ENCODE assay signal across 6 cellular contexts in genomic region chr5:177402271-177403043, GRCh38. TPM values are rescaled to one million over a fixed set of nuclear protein-coding genes. Genes with fewer than 3 reads are reported as not detected.
DNase-seq lines count a peak whose midpoint lies in the region; ATAC-seq and TF ChIP-seq lines count a peak whose summit lies in the region.

No MANE protein-coding gene starts in this region.

- H3K9me3 ChIP-seq in right atrium auricular region = no peaks in the 10 kb centered on the region

- peak overlapping the region; percentile 83 for H3K4me3 Mint-ChIP-seq in T-helper 2 cell treated with Interferon-gamma antibody and Interleukin-4, amounts not matched to agents 5 μg/mL and 100 μg/mL, for 36 hours
- H3K4me3 Mint-ChIP-seq in effector memory CD8-positive, alpha-beta T cell = peak overlapping the region; percentile 85 to 87

- peak in 1 of 2 donors; percentile 37 for TF ChIP-seq CTCF in right atrium auricular region (IDR thresholded peaks at IDR 0.05)

- no peak overlapping the region for H3K27ac ChIP-seq in right atrium auricular region

- DNase-seq in Right ventricle myocardium superior = peak; percentile 60
- no peak for DNase-seq in right atrium auricular region (ENCODE audit: low spot score)
- DNase-seq in T-helper 2 cell treated with Interferon-gamma antibody and Interleukin-4, amounts not matched to agents 5 μg/mL and 100 μg/mL, for 36 hours (ENCODE audit: low spot score) = peak; percentile 68
- DNase-seq in effector memory CD8-positive, alpha-beta T cell = peak; percentile 29 to 42 (median 35)
- peak; percentile 82 for DNase-seq in retina

- ATAC-seq in Right ventricle myocardium superior (ENCODE audit: poor library complexity) (peak; percentile 29), GM21360 (IDR thresholded peaks at IDR 0.05; ENCODE audit: unreplicated experiment) (no peak)
- peak; percentile 13 for ATAC-seq in effector memory CD8-positive, alpha-beta T cell (replicated peaks)

- H3K27ac Mint-ChIP-seq in T-helper 2 cell treated with Interferon-gamma antibody and Interleukin-4, amounts not matched to agents 5 μg/mL and 100 μg/mL, for 36 hours = peak overlapping the region; percentile 4
- peak overlapping the region in 1 of 2 donors; percentile 78 for H3K27ac Mint-ChIP-seq in effector memory CD8-positive, alpha-beta T cell

- H3K36me3 ChIP-seq in right atrium auricular region = no peaks in the 10 kb centered on the region

- H3K27me3 Mint-ChIP-seq in T-helper 2 cell treated with Interferon-gamma antibody and Interleukin-4, amounts not matched to agents 5 μg/mL and 100 μg/mL, for 36 hours (ENCODE audit: low read depth) = peaks cover 23% of the 10 kb centered on the region
- H3K27me3 Mint-ChIP-seq in effector memory CD8-positive, alpha-beta T cell = no peaks in the 10 kb centered on the region

- no peaks in the 10 kb centered on the region for H3K9me3 Mint-ChIP-seq in T-helper 2 cell treated with Interferon-gamma antibody and Interleukin-4, amounts not matched to agents 5 μg/mL and 100 μg/mL, for 36 hours
- H3K9me3 Mint-ChIP-seq in effector memory CD8-positive, alpha-beta T cell = no peaks in the 10 kb centered on the region

- intact Hi-C loops in Right ventricle myocardium superior (cut with DNase I) = loop anchor here (2.0 kb wide), 1 partner anchor 52 kb away; no protein-coding TSS in a partner anchor

- peaks cover 16% of the 10 kb centered on the region for H3K4me1 Mint-ChIP-seq in T-helper 2 cell treated with Interferon-gamma antibody and Interleukin-4, amounts not matched to agents 5 μg/mL and 100 μg/mL, for 36 hours (ENCODE audit: low read depth)
- H3K4me1 Mint-ChIP-seq in effector memory CD8-positive, alpha-beta T cell (ENCODE audit: low read depth in 2 of 2) = peaks cover 37 to 40% of the 10 kb centered on the region in 2 donors

- H3K4me1 ChIP-seq in right atrium auricular region = peaks cover 0 to 39% of the 10 kb centered on the region in 2 donors

- H3K36me3 Mint-ChIP-seq in T-helper 2 cell treated with Interferon-gamma antibody and Interleukin-4, amounts not matched to agents 5 μg/mL and 100 μg/mL, for 36 hours (ENCODE audit: low read depth) = no peaks in the 10 kb centered on the region
- H3K36me3 Mint-ChIP-seq in effector memory CD8-positive, alpha-beta T cell (ENCODE audit: insufficient read depth) = peaks cover 6% of the 10 kb centered on the region

- H3K4me3 ChIP-seq in right atrium auricular region = peak overlapping the region in 1 of 2 donors; percentile 15

- H3K27me3 ChIP-seq in right atrium auricular region = peaks cover 31 to 38% of the 10 kb centered on the region in 2 donors

RNA-seq across cellular contexts. Expression of gene PFN3, which starts 2.0 kb away (rescaled TPM):
- total RNA-seq in Right ventricle myocardium superior (not detected), right atrium auricular region (not detected)

RNA-seq across cellular contexts. Expression of gene F12, which starts 6.9 kb away (rescaled TPM):
- not detected for total RNA-seq in Right ventricle myocardium superior
- under 1 TPM in 1 of 2 donors, not detected in 1; 0.43 TPM for total RNA-seq in right atrium auricular region

RNA-seq across cellular contexts. Expression of gene SLC34A1, which starts 18.2 kb away (rescaled TPM):
- total RNA-seq in Right ventricle myocardium superior (not detected), right atrium auricular region (not detected)

RNA-seq across cellular contexts. Expression of gene GRK6, which starts 24.0 kb away (rescaled TPM):
- total RNA-seq in Right ventricle myocardium superior (16.0 TPM), right atrium auricular region (10 to 100 TPM in 1 of 2 donors, 1 to 10 TPM in 1; 9.9 to 14.1 TPM)

RNA-seq across cellular contexts. Expression of gene PRR7, which starts 44.2 kb away (rescaled TPM):
- total RNA-seq in Right ventricle myocardium superior = 0.59 TPM
- 1 to 10 TPM in 1 of 2 donors, under 1 TPM in 1; 0.90 to 1.1 TPM for total RNA-seq in right atrium auricular region
